ENCODE assay signal across 1 cellular context in the genomic region with DNA sequence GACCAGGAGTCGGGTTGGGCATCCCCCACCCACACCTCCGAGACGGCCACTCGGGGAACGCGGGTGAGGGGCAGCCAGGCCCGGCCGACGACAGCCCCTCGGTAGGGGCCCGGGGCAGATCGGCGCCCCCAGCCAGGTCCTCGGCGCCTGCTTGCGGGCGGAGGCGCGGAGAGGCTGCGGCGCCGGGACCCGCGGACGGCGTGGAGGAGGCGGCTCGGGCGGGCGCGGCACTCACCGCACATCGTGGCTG.
TF ChIP-seq lines count a peak whose summit lies in the region.

No MANE protein-coding gene starts in this region.

TF ChIP-seq in K562, 482 proteins besides CTCF, POLR2A, EP300 and RAD21 (continued from another document):
- no peak for TF ChIP-seq HINFP (tag; conservative IDR thresholded peaks at IDR 0.05; ENCODE audit: low read depth)
- peak; percentile 42; the same call in 1 of the 2 replicates for TF ChIP-seq TGIF2 (CRISPR knock-in tag; IDR thresholded peaks at IDR 0.05)
- TF ChIP-seq, protein P1, sequence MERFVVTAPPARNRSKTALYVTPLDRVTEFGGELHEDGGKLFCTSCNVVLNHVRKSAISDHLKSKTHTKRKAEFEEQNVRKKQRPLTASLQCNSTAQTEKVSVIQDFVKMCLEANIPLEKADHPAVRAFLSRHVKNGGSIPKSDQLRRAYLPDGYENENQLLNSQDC (CRISPR knock-in tag; IDR thresholded peaks at IDR 0.05): no peak
- TF ChIP-seq SNIP1 (IDR thresholded peaks at IDR 0.05; ENCODE audit: low read depth): no peak
- no peak for TF ChIP-seq ZNF133 (CRISPR knock-in tag; IDR thresholded peaks at IDR 0.05)
- TF ChIP-seq SRSF3 (IDR thresholded peaks at IDR 0.05; ENCODE audit: insufficient read depth, low read length): no peak
- no peak for TF ChIP-seq ZFP30 (CRISPR knock-in tag; IDR thresholded peaks at IDR 0.05; ENCODE audit: borderline replicate concordance)
